ENCODE assay signal across 28 cellular contexts in genomic region chr18:23956483-23956882, GRCh38.
"Had no signal": no experiment of that assay in that cellular context is flagged by ENCODE, and none has a peak within 500 bp of the region (broad histone marks: within the 10 kb centered on the region; RNA-seq: fewer than 3 reads in every experiment).

No MANE protein-coding gene starts in this region.

- DNase-seq: activated CD4-positive, alpha-beta memory T cell treated with anti-CD3 and anti-CD28 coated beads, Interleukin-2, amount 10 ng/mL, durations not matched to agents 7 days and 5 days; activated CD4-positive, alpha-beta T cell treated with anti-CD3 and anti-CD28 coated beads for 1 hour; activated CD4-positive, alpha-beta T cell treated with anti-CD3 and anti-CD28 coated beads, Interleukin-2, amount 10 ng/mL, durations not matched to agents 7 days and 5 days; activated CD8-positive, alpha-beta memory T cell treated with anti-CD3 and anti-CD28 coated beads, Interleukin-2, amount 50 U/mL, for 48 hours; activated gamma-delta T cell; activated naive CD4-positive, alpha-beta T cell treated with anti-CD3 and anti-CD28 coated beads, Interleukin-2, amount 10 ng/mL, durations not matched to agents 7 days and 5 days; activated naive CD8-positive, alpha-beta T cell treated with anti-CD3 and anti-CD28 coated beads, Interleukin-2, amount 10 ng/mL, durations not matched to agents 7 days and 5 days; activated T-cell treated with anti-CD3 and anti-CD28 coated beads, Interleukin-2, amount 50 U/mL, for 24 hours; cerebellar nuclear complex; cortex of kidney; effector memory CD8-positive, alpha-beta T cell; foreskin melanocyte; heart right ventricle; left ventricle myocardium superior; naive B cell; nephron progenitor cell; ovary; psoas muscle; stimulated activated CD4-positive, alpha-beta T cell treated with anti-CD3 and anti-CD28 coated beads, Interleukin-1b, Interleukin-23, amount 100 ng/mL, for 48 hours; stimulated activated naive B cell treated with anti-CD40 and anti-IgM and Interleukin-4, amounts not matched to agents 10 μg/mL and 1 μg/mL and 100 μg/mL, for 72 hours; stomach; T-helper 9 cell; thyroid gland; upper lobe of left lung had no signal

- H3K4me2 ChIP-seq: smooth muscle cell had no signal

- H3K4me1 ChIP-seq: ascending aorta, psoas muscle, upper lobe of left lung had no signal

- H3K27me3 ChIP-seq: ascending aorta, cardiac muscle cell, heart right ventricle, neutrophil, ovary, stomach, thyroid gland, upper lobe of left lung had no signal

- H3K36me3 ChIP-seq: ascending aorta, cardiac muscle cell, neutrophil, ovary, thyroid gland, upper lobe of left lung had no signal

- H3K4me3 ChIP-seq: ascending aorta, cardiac muscle cell, heart right ventricle, ovary, psoas muscle, smooth muscle cell, stomach, thyroid gland, upper lobe of left lung had no signal

- H3K9me3 ChIP-seq: ascending aorta, heart right ventricle, neutrophil, ovary, psoas muscle, stomach, thyroid gland, upper lobe of left lung had no signal

- ATAC-seq: effector memory CD8-positive, alpha-beta T cell; heart right ventricle; left ventricle myocardium superior; psoas muscle; stimulated activated naive B cell treated with anti-CD40 and anti-IgM and Interleukin-4, amounts not matched to agents 10 μg/mL and 1 μg/mL and 100 μg/mL, for 72 hours had no signal

- H3K27ac ChIP-seq: ascending aorta, cardiac muscle cell, heart right ventricle, neutrophil, ovary, psoas muscle, stomach, thyroid gland, upper lobe of left lung had no signal
